ENCODE assay signal across 26 cellular contexts in genomic region chr17:74711058-74711824, GRCh38. TPM values are rescaled to one million over a fixed set of nuclear protein-coding genes. Genes with fewer than 3 reads are reported as not detected.
DNase-seq lines count a peak whose midpoint lies in the region; ATAC-seq and TF ChIP-seq lines count a peak whose summit lies in the region.
"Had no signal": no experiment of that assay in that cellular context is flagged by ENCODE, and none has a peak within 500 bp of the region (broad histone marks: within the 10 kb centered on the region; RNA-seq: fewer than 3 reads in every experiment).

No MANE protein-coding gene starts in this region.

- H3K27ac Mint-ChIP-seq in natural killer cell treated with Interleukin-12 subunit alpha and Interleukin-12 subunit beta and Interleukin-15 and Interleukin-18, amount 100 ng/mL, for 72 hours: no peak overlapping the region
- H3K27ac Mint-ChIP-seq in natural killer cell: no peak overlapping the region
- peak overlapping the region; percentile 1 for H3K27ac Mint-ChIP-seq in central memory CD8-positive, alpha-beta T cell (ENCODE audit: low read depth)

- H3K27ac ChIP-seq in neutrophil: peak overlapping the region; percentile 91
- no peak overlapping the region for H3K27ac ChIP-seq in ovary
- H3K27ac ChIP-seq: GM23248, SJSA1 had no signal

- 51 to 60% (median 59%) methylated on average over 12 of the region's 12 CpGs for WGBS in ovary, 3 donors

- no peak for TF ChIP-seq POLR2A in ovary (IDR thresholded peaks at IDR 0.05)

- CTCF ChIA-PET in HEK293T (lab: Yijun Ruan, JAX): interaction anchor here (0.6 kb wide), 1 partner anchor 46 kb away, joined by 3 read pairs; no protein-coding TSS in a partner anchor

- no peak for ATAC-seq in natural killer cell treated with Interleukin-12 subunit alpha and Interleukin-12 subunit beta and Interleukin-15 and Interleukin-18, amount 100 ng/mL, for 72 hours
- no peak for ATAC-seq in natural killer cell
- ATAC-seq in central memory CD8-positive, alpha-beta T cell (replicated peaks; ENCODE audit: extremely low read depth, poor library complexity, severe bottlenecking): no peak
- no peak for ATAC-seq in GM21390 (IDR thresholded peaks at IDR 0.05; ENCODE audit: unreplicated experiment)
- ATAC-seq: GM12878, Right ventricle myocardium inferior had no signal

- H3K27me3 Mint-ChIP-seq in natural killer cell treated with Interleukin-12 subunit alpha and Interleukin-12 subunit beta and Interleukin-15 and Interleukin-18, amount 100 ng/mL, for 72 hours: peaks cover 12 to 17% of the 10 kb centered on the region in 2 donors
- peaks cover 7 to 21% of the 10 kb centered on the region in 2 donors for H3K27me3 Mint-ChIP-seq in natural killer cell (ENCODE audit: low read depth in 2 of 2)
- peaks cover 29% of the 10 kb centered on the region for H3K27me3 Mint-ChIP-seq in central memory CD8-positive, alpha-beta T cell

- H3K9me3 Mint-ChIP-seq in natural killer cell treated with Interleukin-12 subunit alpha and Interleukin-12 subunit beta and Interleukin-15 and Interleukin-18, amount 100 ng/mL, for 72 hours: no peaks in the 10 kb centered on the region
- H3K9me3 Mint-ChIP-seq in natural killer cell: no peaks in the 10 kb centered on the region
- H3K9me3 Mint-ChIP-seq in central memory CD8-positive, alpha-beta T cell: no peaks in the 10 kb centered on the region
- H3K9me3 Mint-ChIP-seq: CD4-positive, alpha-beta memory T cell had no signal

- no peak for TF ChIP-seq CTCF in natural killer cell (IDR thresholded peaks at IDR 0.05)
- no peak for TF ChIP-seq CTCF in neutrophil (IDR thresholded peaks at IDR 0.05)
- TF ChIP-seq CTCF in ovary (IDR thresholded peaks at IDR 0.05): no peak

- H3K36me3 ChIP-seq in neutrophil (no peaks in the 10 kb centered on the region), ovary (no peaks in the 10 kb centered on the region)
- H3K36me3 ChIP-seq: HAP-1, SJSA1 had no signal

- TF ChIP-seq EP300 in ovary (IDR thresholded peaks at IDR 0.05): no peak

- H3K4me3 ChIP-seq in neutrophil (ENCODE audit: low read depth in 1 of 2, low read length in 1 of 2): peak overlapping the region; percentile 74 to 96
- no peak overlapping the region for H3K4me3 ChIP-seq in ovary
- H3K4me3 ChIP-seq: GM12878, GM23248, HAP-1, SJSA1 had no signal

- peaks cover 14 to 30% of the 10 kb centered on the region in 2 donors for H3K4me1 Mint-ChIP-seq in natural killer cell treated with Interleukin-12 subunit alpha and Interleukin-12 subunit beta and Interleukin-15 and Interleukin-18, amount 100 ng/mL, for 72 hours (ENCODE audit: low read depth in 2 of 2)
- peaks cover under 1 to 36% of the 10 kb centered on the region in 2 donors for H3K4me1 Mint-ChIP-seq in natural killer cell
- H3K4me1 Mint-ChIP-seq in central memory CD8-positive, alpha-beta T cell: peaks cover 19% of the 10 kb centered on the region

- H3K4me1 ChIP-seq in neutrophil (ENCODE audit: control insufficient read depth in 1 of 2, insufficient read depth in 1 of 2, low read depth in 1 of 2, low read length in 1 of 2): peaks cover 36 to 47% of the 10 kb centered on the region in 2 experiments
- H3K4me1 ChIP-seq in ovary (ENCODE audit: insufficient read depth): no peaks in the 10 kb centered on the region
- H3K4me1 ChIP-seq: HAP-1, SJSA1 had no signal

- no peaks in the 10 kb centered on the region for H3K27me3 ChIP-seq in neutrophil
- no peaks in the 10 kb centered on the region for H3K27me3 ChIP-seq in ovary

- no peak for DNase-seq in natural killer cell treated with Interleukin-12 subunit alpha and Interleukin-12 subunit beta and Interleukin-15 and Interleukin-18, amount 100 ng/mL, for 72 hours (ENCODE audit: low spot score)
- DNase-seq in natural killer cell (no peak), HEK293T (ENCODE audit: extremely low spot score) (no peak), ovary (no peak)
- no peak for DNase-seq in central memory CD8-positive, alpha-beta T cell (ENCODE audit: low spot score in 2 of 2)
- DNase-seq in activated effector memory CD4-positive, alpha-beta T cell treated with Interleukin-2 at 50 U/mL for 16 hours: no peak
- DNase-seq: Caco-2; CD4-positive, alpha-beta memory T cell; DMS 273 treated with DMSO at 0.1 percent for 48 hours; DMS79 treated with DMSO at 0.1 percent for 48 hours; GM23248; Karpas-422; NCI-H1417; NCI-H1694 treated with DMSO at 0.1 percent for 48 hours; NCI-H2081 treated with DMSO at 0.1 percent for 48 hours; NCI-H446; NCI-H526 had no signal

- no peaks in the 10 kb centered on the region for H3K36me3 Mint-ChIP-seq in natural killer cell treated with Interleukin-12 subunit alpha and Interleukin-12 subunit beta and Interleukin-15 and Interleukin-18, amount 100 ng/mL, for 72 hours
- H3K36me3 Mint-ChIP-seq in natural killer cell: no peaks in the 10 kb centered on the region
- no peaks in the 10 kb centered on the region for H3K36me3 Mint-ChIP-seq in central memory CD8-positive, alpha-beta T cell (ENCODE audit: insufficient read depth)
- H3K36me3 Mint-ChIP-seq: CD4-positive, alpha-beta memory T cell had no signal

- H3K4me3 Mint-ChIP-seq in natural killer cell treated with Interleukin-12 subunit alpha and Interleukin-12 subunit beta and Interleukin-15 and Interleukin-18, amount 100 ng/mL, for 72 hours: peak overlapping the region; percentile 4
- no peak overlapping the region for H3K4me3 Mint-ChIP-seq in natural killer cell
- H3K4me3 Mint-ChIP-seq in central memory CD8-positive, alpha-beta T cell: no peak overlapping the region
- H3K4me3 Mint-ChIP-seq: CD4-positive, alpha-beta memory T cell had no signal

- intact Hi-C loops in natural killer cell (cut with micrococcal nuclease) (no loop called here), ovary (cut with DNase I) (no loop called here)

- POLR2A ChIA-PET in HEK293T (lab: Yijun Ruan, JAX): no interaction called here

- H3K9me3 ChIP-seq in neutrophil: no peaks in the 10 kb centered on the region
- no peaks in the 10 kb centered on the region for H3K9me3 ChIP-seq in ovary
- H3K9me3 ChIP-seq: Caco-2, HAP-1, SJSA1 had no signal

TF ChIP-seq in HEK293T, 16 proteins besides CTCF, POLR2A, EP300 and RAD21:
- TF ChIP-seq NFRKB (IDR thresholded peaks at IDR 0.05): no peak
- TF ChIP-seq LEF1 (IDR thresholded peaks at IDR 0.05; ENCODE audit: borderline replicate concordance): no peak
- TF ChIP-seq ARNT (IDR thresholded peaks at IDR 0.05): no peak
- TF ChIP-seq CTBP1 (IDR thresholded peaks at IDR 0.05; ENCODE audit: borderline replicate concordance): no peak
- no peak for TF ChIP-seq ZNF384 (IDR thresholded peaks at IDR 0.05)
- TF ChIP-seq HDGF (IDR thresholded peaks at IDR 0.05; ENCODE audit: borderline replicate concordance): no peak
- no peak for TF ChIP-seq ELF4 (IDR thresholded peaks at IDR 0.05)
- TF ChIP-seq BHLHE40 (IDR thresholded peaks at IDR 0.05; ENCODE audit: borderline replicate concordance): no peak
- no peak for TF ChIP-seq SUZ12 (IDR thresholded peaks at IDR 0.05)

RNA-seq across cellular contexts. Expression of gene CD300LF, which starts 1.5 kb away (rescaled TPM):
- 1 to 10 TPM in 1 of 2 donors, not detected in 1; 2.2 TPM for total RNA-seq in natural killer cell treated with Interleukin-12 subunit alpha and Interleukin-12 subunit beta and Interleukin-15 and Interleukin-18, amount 100 ng/mL, for 72 hours
- total RNA-seq in natural killer cell (10 to 100 TPM in 1 of 3 donors, 1 to 10 TPM in 2; 1.9 to 10.6 (median 8.7) TPM), ovary (1 to 10 TPM in 2 of 7 donors, under 1 TPM in 4, not detected in 1; 0.23 to 3.9 (median 0.34) TPM)
- polyA plus RNA-seq in ovary: 1 to 10 TPM in 1 of 2 donors, under 1 TPM in 1; 0.36 to 2.6 TPM
- total RNA-seq: A172, GM12878, GM23248, M059J, SJSA1 had no signal
- polyA plus RNA-seq: BJ; CD4-positive, alpha-beta memory T cell; GM23248 had no signal

RNA-seq across cellular contexts. Expression of gene RAB37, which starts 25.8 kb away (rescaled TPM):
- total RNA-seq in natural killer cell treated with Interleukin-12 subunit alpha and Interleukin-12 subunit beta and Interleukin-15 and Interleukin-18, amount 100 ng/mL, for 72 hours: 1 to 10 TPM; 1.3 to 3.3 TPM
- total RNA-seq in natural killer cell: 100 to 1,000 TPM; 150 to 184 (median 169) TPM
- total RNA-seq in ovary: under 1 TPM in 5 of 7 donors, not detected in 2; 0.45 to 0.72 (median 0.57) TPM
- polyA plus RNA-seq in ovary: 1 to 10 TPM in 1 of 2 donors, under 1 TPM in 1; 0.58 to 2.4 TPM
- total RNA-seq: A172, M059J had no signal
- polyA plus RNA-seq: GM23248 had no signal

RNA-seq across cellular contexts. Expression of gene NHERF1, which starts 37.2 kb away (rescaled TPM):
- total RNA-seq in natural killer cell treated with Interleukin-12 subunit alpha and Interleukin-12 subunit beta and Interleukin-15 and Interleukin-18, amount 100 ng/mL, for 72 hours: 100 to 1,000 TPM; 159 to 187 TPM
- total RNA-seq in natural killer cell (100 to 1,000 TPM; 323 to 372 (median 362) TPM), ovary (100 to 1,000 TPM in 1 of 7 donors, 10 to 100 TPM in 6; 12.1 to 101 (median 21.7) TPM)
- 10 to 100 TPM; 13.9 to 21.0 TPM for polyA plus RNA-seq in ovary

Comparison
In these comparisons a context has a peak if more than half of its experiments do, and no peak if none do; other contexts are left out.
1. RNA of gene RAB37, which starts 25.8 kb away (total RNA-seq): 150 to 184 TPM in natural killer cell; 1.3 to 3.3 TPM in natural killer cell treated with Interleukin-12 subunit alpha and Interleukin-12 subunit beta and Interleukin-15 and Interleukin-18, amount 100 ng/mL, for 72 hours and 0.45 to 0.72 TPM in ovary; every median in the first group is over 10 times any median in the second.